In genomic region chr16:27721548-27722265, GRCh38 we compare ENCODE assay signal across 11 cellular contexts.
DNase-seq lines count a peak whose midpoint lies in the region; TF ChIP-seq lines count a peak whose summit lies in the region.
"Had no signal": no experiment of that assay in that cellular context is flagged by ENCODE, and none has a peak within 500 bp of the region (broad histone marks: within the 10 kb centered on the region; RNA-seq: fewer than 3 reads in every experiment).

No MANE protein-coding gene starts in this region.

- CTCF ChIA-PET in SK-N-SH (lab: Yijun Ruan, JAX), result interaction anchor here (1.8 to 2.1 kb wide), 3 partner anchors 15 to 349 kb away, joined by 5 to 6 read pairs (median 6); no protein-coding TSS in a partner anchor

- POLR2A ChIA-PET in SK-N-SH (lab: Yijun Ruan, JAX), result no interaction called here

- H4K20me1 ChIP-seq in SK-N-SH (ENCODE audit: insufficient read depth), result no peaks in the 10 kb centered on the region

- no peak overlapping the region for H2AFZ ChIP-seq in SK-N-SH (ENCODE audit: low read depth)

- no peak overlapping the region for H3K4me2 ChIP-seq in SK-N-SH

- H3K4me1 ChIP-seq in SK-N-SH (ENCODE audit: control insufficient read depth in 1 of 2, insufficient read depth in 2 of 2, low read depth in 1 of 2, low read length in 1 of 2) (peaks cover 0 to 61% of the 10 kb centered on the region in 2 experiments; a peak in 2 of 4 replicates), ovary (ENCODE audit: insufficient read depth) (peaks cover 12% of the 10 kb centered on the region)

- no peaks in the 10 kb centered on the region for H3F3A ChIP-seq in SK-N-SH (replicated peaks; ENCODE audit: insufficient read depth)

- H3K79me2 ChIP-seq in SK-N-SH (ENCODE audit: insufficient read depth), result no peaks in the 10 kb centered on the region

- H3K27me3 ChIP-seq in SK-N-SH (ENCODE audit: insufficient read depth), result no peaks in the 10 kb centered on the region
- no peaks in the 10 kb centered on the region for H3K27me3 ChIP-seq in ovary
- H3K27me3 ChIP-seq: ascending aorta had no signal

- intact Hi-C loops in ovary (cut with DNase I), result loop anchor here in 1 of 4 donors (10.0 kb wide), 1 partner anchor 457 kb away; the partner anchor contains the start of gene NSMCE1

- H3K4me3 ChIP-seq in AG10803 (ENCODE audit: low read length), result no peak overlapping the region
- H3K4me3 ChIP-seq in SK-N-SH (ENCODE audit: low read depth in 2 of 2, low read length in 1 of 2), result no peak overlapping the region
- no peak overlapping the region for H3K4me3 ChIP-seq in fibroblast of the aortic adventitia (ENCODE audit: low read depth, low read length)
- no peak overlapping the region for H3K4me3 ChIP-seq in ovary
- H3K4me3 ChIP-seq: ascending aorta had no signal

- H3K27ac ChIP-seq in SK-N-SH (ENCODE audit: low read depth in 2 of 2, low read length in 1 of 2) (peak overlapping the region in 1 of 2 experiments; percentile 56; a peak in 2 of 4 replicates), ovary (peak overlapping the region in 1 of 2 donors; percentile 81)
- H3K27ac ChIP-seq: ascending aorta had no signal

- TF ChIP-seq EP300 in SK-N-SH (IDR thresholded peaks at IDR 0.05; ENCODE audit: borderline replicate concordance in 1 of 2, low read depth in 1 of 2, low read length in 1 of 2) (peak in 1 of 2 experiments; percentile 39; a peak in 1 of 4 replicates), ovary (IDR thresholded peaks at IDR 0.05) (peak; percentile 54)

- H3K9me2 ChIP-seq in SK-N-SH, result no peaks in the 10 kb centered on the region

- in situ Hi-C loops in ACHN (cut with HindIII; ENCODE audit: low pct_ligation_motif_present, low pct_unique_long_range_greater_than_20kb, low sequenced_read_pairs), result loop anchor here (25.0 kb wide), 1 partner anchor 116 kb away; no protein-coding TSS in a partner anchor

- no peaks in the 10 kb centered on the region for H3K9me3 ChIP-seq in SK-N-SH
- no peaks in the 10 kb centered on the region for H3K9me3 ChIP-seq in ovary
- H3K9me3 ChIP-seq: ascending aorta had no signal

- peak; percentile 97 for DNase-seq in AG10803 (ENCODE audit: low read depth)
- DNase-seq in SK-N-SH, result peak; percentile 63
- DNase-seq in fibroblast of the aortic adventitia (ENCODE audit: low read depth), result peak; percentile 100
- DNase-seq in ovary, result peak; percentile 59 to 86 (median 72)
- DNase-seq in activated CD4-positive, CD25-positive, alpha-beta regulatory T cell (lab: John Stamatoyannopoulos, UW), result no peak
- no peak for DNase-seq in NCI-H1417 treated with DMSO at 0.1 percent for 48 hours (lab: John Stamatoyannopoulos, UW)
- no peak for DNase-seq in ACHN
- DNase-seq in SHP77 treated with DMSO at 0.1 percent for 48 hours (lab: John Stamatoyannopoulos, UW), result no peak
- DNase-seq: CD8-positive, alpha-beta T cell; NCI-H187 had no signal

- WGBS in SK-N-SH (ENCODE audit: low lambda C conversion rate), result 82% methylated on average over 10 of the region's 10 CpGs
- WGBS in ovary, 3 donors, result 28 to 35% (median 32%) methylated on average over 10 of the region's 10 CpGs

- peaks cover 0 to 29% of the 10 kb centered on the region in 2 experiments for H3K36me3 ChIP-seq in SK-N-SH (replicated peaks in 1 of 2; ENCODE audit: control insufficient read depth in 1 of 2, insufficient read depth in 2 of 2, low read length in 1 of 2)
- no peaks in the 10 kb centered on the region for H3K36me3 ChIP-seq in ovary

- TF ChIP-seq POLR2A in ovary (IDR thresholded peaks at IDR 0.05), result no peak

- H3K9ac ChIP-seq in SK-N-SH, result no peak overlapping the region

- TF ChIP-seq CTCF in AG10803 (conservative IDR thresholded peaks at IDR 0.05; ENCODE audit: low read length), result no peak
- TF ChIP-seq CTCF in SK-N-SH (IDR thresholded peaks at IDR 0.05), result no peak
- TF ChIP-seq CTCF in fibroblast of the aortic adventitia (IDR thresholded peaks at IDR 0.05; ENCODE audit: insufficient read depth, low read length), result no peak
- no peak for TF ChIP-seq CTCF in ovary (IDR thresholded peaks at IDR 0.05)

- TF ChIP-seq RAD21 in SK-N-SH (IDR thresholded peaks at IDR 0.05; ENCODE audit: low read length), result no peak

TF ChIP-seq in SK-N-SH, 30 proteins besides CTCF, POLR2A, EP300 and RAD21:
- TF ChIP-seq NRF1 (IDR thresholded peaks at IDR 0.05; ENCODE audit: low read depth, low read length) (no peak), SIN3A (IDR thresholded peaks at IDR 0.05; ENCODE audit: borderline replicate concordance, low read depth, low read length) (no peak), TCF12 (IDR thresholded peaks at IDR 0.05) (no peak), POLR2AphosphoS5 (IDR thresholded peaks at IDR 0.05; ENCODE audit: low read depth, low read length) (no peak), FOXJ3 (CRISPR knock-in tag; IDR thresholded peaks at IDR 0.05) (no peak), RCOR1 (IDR thresholded peaks at IDR 0.05; ENCODE audit: low read length) (peak; percentile 43; the same call in 1 of the 2 replicates), CHD2 (IDR thresholded peaks at IDR 0.05; ENCODE audit: low read length, partially characterized antibody) (no peak)

Comparison
In these comparisons a context has a peak if more than half of its experiments do, and no peak if none do; other contexts are left out.
1. DNase-seq: peak in AG10803 (single experiment), SK-N-SH (single experiment), fibroblast of the aortic adventitia (single experiment) and ovary (5 of 5); none in activated CD4-positive, CD25-positive, alpha-beta regulatory T cell (0 of 4), NCI-H1417 treated with DMSO at 0.1 percent for 48 hours (single experiment), ACHN (single experiment) and SHP77 treated with DMSO at 0.1 percent for 48 hours (single experiment).